In the genomic region with DNA sequence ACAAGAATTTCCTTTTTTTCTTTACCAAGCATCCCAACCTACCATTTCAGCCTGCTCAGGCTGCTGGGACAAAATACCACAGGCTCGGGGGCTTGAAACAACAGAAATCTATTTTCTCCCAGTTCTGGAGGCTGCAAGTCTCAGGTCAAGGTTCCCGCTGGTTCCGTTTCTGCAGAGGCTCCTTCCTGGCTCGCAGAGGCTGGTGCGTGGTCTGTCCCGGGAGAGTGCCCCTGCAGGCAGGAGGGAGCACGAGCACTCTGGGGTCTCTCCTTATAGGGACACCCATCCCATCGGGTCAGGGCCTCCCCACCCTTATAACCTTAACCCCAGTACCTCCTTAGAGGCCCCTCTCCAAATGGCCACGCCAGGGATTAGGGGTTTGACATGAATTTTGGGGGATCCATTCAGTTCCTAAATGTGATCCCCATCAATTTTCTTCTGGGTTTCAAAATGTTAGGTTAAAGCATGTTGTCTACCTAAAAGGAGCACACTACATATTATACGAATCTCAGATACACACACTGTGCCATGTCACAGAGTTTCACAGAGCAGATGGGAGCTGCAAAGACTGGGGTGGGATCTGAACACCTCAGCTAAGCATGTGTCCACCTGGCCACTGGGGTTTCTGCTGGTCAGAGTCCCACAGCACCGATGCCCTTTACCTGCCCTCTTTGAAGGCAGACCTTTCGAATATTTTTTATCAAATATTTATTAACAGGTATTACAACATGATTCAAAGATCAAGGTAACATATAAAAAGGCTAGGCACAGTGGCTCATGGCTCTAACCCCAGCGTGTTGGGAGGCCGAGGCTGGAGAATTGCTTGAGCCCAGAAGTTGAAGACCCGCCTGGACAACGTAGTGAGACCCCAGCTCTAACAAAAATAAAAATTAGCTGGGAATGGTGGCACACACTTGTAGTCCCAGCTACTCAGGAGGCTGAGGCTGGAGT, we compare ENCODE assay signal across 8 cellular contexts. TPM values are rescaled to one million over a fixed set of nuclear protein-coding genes. Genes with fewer than 3 reads are reported as not detected.
DNase-seq lines count a peak whose midpoint lies in the region; ATAC-seq, FAIRE-seq and TF ChIP-seq lines count a peak whose summit lies in the region.

No MANE protein-coding gene starts in this region.

- peaks cover 6% of the 10 kb centered on the region for H3K36me3 ChIP-seq in BJ (ENCODE audit: control insufficient read depth, insufficient read depth, low read length)
- peaks cover 8 to 19% of the 10 kb centered on the region in 2 donors for H3K36me3 ChIP-seq in mucosa of rectum (ENCODE audit: control insufficient read depth in 2 of 2, insufficient read depth in 2 of 2, low read length in 2 of 2)

- peak; percentile 65 for TF ChIP-seq CTCF in BJ (IDR thresholded peaks at IDR 0.05; ENCODE audit: insufficient read depth, low read depth, low read length)
- TF ChIP-seq CTCF in RWPE1 (conservative IDR thresholded peaks at IDR 0.05; ENCODE audit: low read depth) = no peak

- no peaks in the 10 kb centered on the region for H3K27me3 ChIP-seq in BJ (ENCODE audit: control insufficient read depth, insufficient read depth, low read length)
- H3K27me3 ChIP-seq in mucosa of rectum (ENCODE audit: control insufficient read depth in 2 of 2, insufficient read depth in 2 of 2, low read length in 2 of 2) = no peaks in the 10 kb centered on the region

- DNase-seq in BJ (ENCODE audit: low read depth) (no peak), H54 (ENCODE audit: insufficient read length, low spot score) (peak; percentile 69), RWPE1 (ENCODE audit: low spot score) (no peak), ecto neural progenitor cell (ENCODE audit: low spot score) (peak; percentile 68), T-helper 9 cell (no peak)
- DNase-seq in activated CD8-positive, alpha-beta memory T cell treated with anti-CD3 and anti-CD28 coated beads, Interleukin-2, amount 50 U/mL, for 4 hours = no peak

- peak overlapping the region; percentile 60 to 76 for H3K9ac ChIP-seq in mucosa of rectum (ENCODE audit: low read depth in 1 of 2, low read length in 2 of 2)

- H3K4me1 ChIP-seq in mucosa of rectum (ENCODE audit: control insufficient read depth in 2 of 2, insufficient read depth in 2 of 2, low read length in 2 of 2) = peaks cover 4 to 11% of the 10 kb centered on the region in 2 donors

- TF ChIP-seq POLR2A in H54 (IDR thresholded peaks at IDR 0.05; ENCODE audit: low read depth, low read length) = no peak

- CTCF ChIA-PET in BJ (lab: Yijun Ruan, JAX) (interaction anchor here (0.7 to 1.9 kb wide), 4 partner anchors 9 to 76 kb away, joined by 3 to 8 read pairs (median 3); no protein-coding TSS in a partner anchor), RWPE1 (lab: Yijun Ruan, JAX) (no interaction called here)

- H3K9me3 ChIP-seq in mucosa of rectum (ENCODE audit: control insufficient read depth in 2 of 2, low read length in 2 of 2) = no peaks in the 10 kb centered on the region

- no peak for FAIRE-seq in H54 (lab: Jason Lieb, UNC)

- POLR2A ChIA-PET in BJ (lab: Charles Lee) = interaction anchor here (0.7 kb wide), 1 partner anchor 61 kb away, joined by 7 read pairs; no protein-coding TSS in a partner anchor
- POLR2A ChIA-PET in RWPE1 (lab: Yijun Ruan, JAX; ENCODE audit: low non-redundant PET) = no interaction called here

- H3K27ac ChIP-seq in RWPE1 (peak overlapping the region; percentile 99), mucosa of rectum (ENCODE audit: low read depth in 2 of 2, low read length in 2 of 2) (peak overlapping the region; percentile 78 to 84)

- no peak for ATAC-seq in HG02759 (IDR thresholded peaks at IDR 0.05; ENCODE audit: unreplicated experiment)

- H3K4me3 ChIP-seq in BJ (ENCODE audit: low read depth, low read length) (peak overlapping the region; percentile 38; the same call in 1 of the 2 replicates), mucosa of rectum (ENCODE audit: low read length in 2 of 2) (peak overlapping the region; percentile 22 to 69)

RNA-seq across cellular contexts. Expression of a gene that starts 17.6 kb away (rescaled TPM):
- polyA plus RNA-seq in BJ (2011; rRNA removed) = 53.3 and 57.6 TPM in 2 replicates
- polyA minus RNA-seq in BJ (2011; rRNA and poly(A)+ RNA removed) = 15.5 and 17.0 TPM in 2 replicates

RNA-seq across cellular contexts. Expression of a gene that starts 21.2 kb away (rescaled TPM):
- 19.3 and 19.7 TPM in 2 replicates for polyA plus RNA-seq in BJ (2011; rRNA removed)
- polyA minus RNA-seq in BJ (2011; rRNA and poly(A)+ RNA removed) = 7.9 and 8.7 TPM in 2 replicates

RNA-seq across cellular contexts. Expression of a gene that starts 38.1 kb away (rescaled TPM):
- 1,722 and 1,770 TPM in 2 replicates for polyA plus RNA-seq in BJ (2011; rRNA removed)
- 107 and 181 TPM in 2 replicates for polyA minus RNA-seq in BJ (2011; rRNA and poly(A)+ RNA removed)

RNA-seq across cellular contexts. Expression of a gene that starts 58.0 kb away (rescaled TPM):
- 0.07 and 0.15 TPM in 2 replicates for polyA plus RNA-seq in BJ (2011; rRNA removed)
- polyA minus RNA-seq in BJ (2011; rRNA and poly(A)+ RNA removed) = not detected in 2 replicates

Comparison
In these comparisons a context has a peak if more than half of its experiments do, and no peak if none do; other contexts are left out.
1. DNase-seq: peak in H54 (single experiment) and ecto neural progenitor cell (single experiment); none in BJ (single experiment), RWPE1 (single experiment), T-helper 9 cell (single experiment) and activated CD8-positive, alpha-beta memory T cell treated with anti-CD3 and anti-CD28 coated beads, Interleukin-2, amount 50 U/mL, for 4 hours (single experiment).